In the genomic region with DNA sequence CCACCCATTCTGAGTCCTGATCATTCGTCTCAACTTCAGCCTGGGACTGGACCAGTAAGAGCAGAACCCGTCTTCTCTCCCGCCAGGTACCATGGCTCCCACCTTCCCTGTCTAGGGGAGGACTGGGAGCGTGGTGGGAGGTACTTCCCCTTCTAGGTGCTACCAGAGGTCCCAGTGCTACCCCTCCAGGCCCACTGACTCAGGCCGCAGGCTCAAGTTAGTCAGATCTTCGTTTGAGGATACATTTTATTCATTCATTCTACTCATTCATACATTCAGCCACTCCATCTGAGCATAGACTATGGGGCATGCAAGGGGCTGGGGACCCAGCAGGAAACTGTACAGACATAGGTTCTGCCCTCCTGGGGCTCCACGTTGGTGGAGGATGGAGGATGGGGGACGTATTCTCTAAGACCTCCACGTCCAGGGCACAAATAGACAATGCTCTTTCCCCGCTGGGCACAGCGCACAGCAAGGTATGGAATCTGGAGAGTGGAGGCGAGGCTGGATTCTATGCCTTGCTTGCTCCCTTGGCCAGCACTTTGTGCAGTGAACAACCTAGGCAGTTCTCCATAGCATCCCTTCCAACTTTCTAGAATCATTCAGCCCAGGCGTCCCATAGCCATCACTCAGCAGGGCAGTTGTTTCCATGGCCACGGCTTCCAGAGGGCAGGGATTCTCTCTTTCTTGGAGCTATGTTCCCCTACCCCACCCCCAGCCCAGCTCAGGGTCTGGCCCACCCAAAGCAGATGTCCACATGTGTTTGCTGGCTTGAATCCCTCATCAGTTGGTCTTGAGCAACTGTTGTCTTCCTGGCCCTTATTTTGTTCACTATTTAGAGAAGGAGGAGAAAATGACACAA, we compare ENCODE assay signal across 9 cellular contexts. TPM values are rescaled to one million over a fixed set of nuclear protein-coding genes. Genes with fewer than 3 reads are reported as not detected.
A peak's percentile ranks its signal among the peaks of the same experiment; 100 is the strongest.
DNase-seq lines count a peak whose midpoint lies in the region; ATAC-seq and TF ChIP-seq lines count a peak whose summit lies in the region.
"Had no signal": no experiment of that assay in that cellular context is flagged by ENCODE, and none has a peak within 500 bp of the region (broad histone marks: within the 10 kb centered on the region; RNA-seq: fewer than 3 reads in every experiment).

No MANE protein-coding gene starts in this region.

- peak overlapping the region; percentile 43 for H3K27ac ChIP-seq in CD8-positive, alpha-beta memory T cell (ENCODE audit: low read depth, low read length)
- H3K27ac ChIP-seq in left ventricle myocardium inferior (replicated peaks) (peak overlapping the region; percentile 94), rectal smooth muscle tissue (ENCODE audit: low read depth, low read length) (peak overlapping the region; percentile 31)

- H3K9ac ChIP-seq in NT2/D1 (ENCODE audit: insufficient read length, low read depth): peak overlapping the region; percentile 70
- H3K9ac ChIP-seq in rectal smooth muscle tissue (ENCODE audit: low read length): no peak overlapping the region

- no peaks in the 10 kb centered on the region for H3K9me3 ChIP-seq in CD8-positive, alpha-beta memory T cell (ENCODE audit: low read length)
- H3K9me3 ChIP-seq in NT2/D1 (ENCODE audit: insufficient read depth, low read length) (no peaks in the 10 kb centered on the region), left ventricle myocardium inferior (replicated peaks) (no peaks in the 10 kb centered on the region)

- peak overlapping the region in 6 of 7 donors; percentile 64 to 86 (median 69) for H3K4me3 Mint-ChIP-seq in CD8-positive, alpha-beta memory T cell

- H3K27ac Mint-ChIP-seq in CD8-positive, alpha-beta memory T cell: peak overlapping the region in 1 of 8 donors; percentile 79

- no peak for ATAC-seq in HG03342 (IDR thresholded peaks at IDR 0.05; ENCODE audit: unreplicated experiment)

- H3K4me3 ChIP-seq in CD8-positive, alpha-beta memory T cell (ENCODE audit: low read length): no peak overlapping the region
- H3K4me3 ChIP-seq in NT2/D1 (ENCODE audit: insufficient read length, low read depth) (no peak overlapping the region), left ventricle myocardium inferior (peak overlapping the region; percentile 78), rectal smooth muscle tissue (ENCODE audit: low read length) (peak overlapping the region; percentile 65)

- peaks cover 44 to 67% of the 10 kb centered on the region in 2 donors for H3K27me3 Mint-ChIP-seq in CD8-positive, alpha-beta memory T cell

- TF ChIP-seq CTCF in left ventricle myocardium inferior (IDR thresholded peaks at IDR 0.05; ENCODE audit: borderline replicate concordance): no peak

- CTCF ChIA-PET in CD8-positive, alpha-beta memory T cell (lab: Charles Lee): interaction anchor here (1.6 kb wide), 1 partner anchor 189 kb away, joined by 4 read pairs; no protein-coding TSS in a partner anchor

- peaks cover 8 to 14% (median 8%) of the 10 kb centered on the region in 3 donors for H3K4me1 Mint-ChIP-seq in CD8-positive, alpha-beta memory T cell

- no peaks in the 10 kb centered on the region for H3K36me3 ChIP-seq in CD8-positive, alpha-beta memory T cell (ENCODE audit: insufficient read depth, low read length)
- no peaks in the 10 kb centered on the region for H3K36me3 ChIP-seq in NT2/D1 (ENCODE audit: insufficient read depth, insufficient read length, low read length)
- no peaks in the 10 kb centered on the region for H3K36me3 ChIP-seq in left ventricle myocardium inferior
- no peaks in the 10 kb centered on the region for H3K36me3 ChIP-seq in rectal smooth muscle tissue (ENCODE audit: control insufficient read depth, insufficient read depth, low read length)

- H3K27me3 ChIP-seq in CD8-positive, alpha-beta memory T cell (ENCODE audit: insufficient read depth, low read length, poor library complexity, severe bottlenecking): peaks cover 13% of the 10 kb centered on the region
- H3K27me3 ChIP-seq in NT2/D1 (ENCODE audit: insufficient read depth, insufficient read length) (peaks cover 23% of the 10 kb centered on the region), left ventricle myocardium inferior (ENCODE audit: low read depth) (peaks cover 10% of the 10 kb centered on the region), rectal smooth muscle tissue (ENCODE audit: control insufficient read depth, insufficient read depth, low read length) (peaks cover 9% of the 10 kb centered on the region)

- H3K36me3 Mint-ChIP-seq in CD8-positive, alpha-beta memory T cell: no peaks in the 10 kb centered on the region

- POLR2A ChIA-PET in CD8-positive, alpha-beta memory T cell (lab: Charles Lee): no interaction called here

- DNase-seq in CD8-positive, alpha-beta memory T cell: no peak
- DNase-seq in NT2/D1 (ENCODE audit: low read depth, low spot score) (no peak), left ventricle myocardium inferior (peak; percentile 64), SKM-1 (lab: John Stamatoyannopoulos, UW; ENCODE audit: unreplicated experiment) (no peak)
- DNase-seq in activated CD4-positive, CD25-positive, alpha-beta regulatory T cell (lab: John Stamatoyannopoulos, UW): no peak
- DNase-seq in effector CD8-positive, alpha-beta T cell (lab: John Stamatoyannopoulos, UW): no peak
- DNase-seq: NCI-H1092 treated with DMSO at 0.1 percent for 48 hours had no signal

- intact Hi-C loops in left ventricle myocardium inferior (cut with micrococcal nuclease): no loop called here

- no peaks in the 10 kb centered on the region for H3K9me3 Mint-ChIP-seq in CD8-positive, alpha-beta memory T cell

- no peaks in the 10 kb centered on the region for H3K4me1 ChIP-seq in CD8-positive, alpha-beta memory T cell (ENCODE audit: insufficient read depth, low read length)
- H3K4me1 ChIP-seq in NT2/D1 (ENCODE audit: insufficient read depth, insufficient read length): peaks cover 16% of the 10 kb centered on the region
- peaks cover 66% of the 10 kb centered on the region for H3K4me1 ChIP-seq in left ventricle myocardium inferior
- peaks cover 9% of the 10 kb centered on the region for H3K4me1 ChIP-seq in rectal smooth muscle tissue (ENCODE audit: control insufficient read depth, insufficient read depth, low read length)

RNA-seq across cellular contexts. Expression of gene RAB3IL1, which starts 1.1 kb away (rescaled TPM):
- under 1 TPM; 0.28 to 0.53 TPM for total RNA-seq in CD8-positive, alpha-beta memory T cell
- polyA plus RNA-seq in CD8-positive, alpha-beta memory T cell: not detected
- total RNA-seq in left ventricle myocardium inferior: 9.5 TPM

RNA-seq across cellular contexts. Expression of gene FADS3, which starts 27.1 kb away (rescaled TPM):
- total RNA-seq in CD8-positive, alpha-beta memory T cell: 1 to 10 TPM; 5.8 to 7.7 TPM
- polyA plus RNA-seq in CD8-positive, alpha-beta memory T cell: 2.6 TPM
- 65.5 TPM for total RNA-seq in left ventricle myocardium inferior

RNA-seq across cellular contexts. Expression of gene BEST1, which starts 31.7 kb away (rescaled TPM):
- total RNA-seq in CD8-positive, alpha-beta memory T cell: under 1 TPM in 1 of 2 experiments, not detected in 1; 0.09 TPM
- 1.5 TPM for polyA plus RNA-seq in CD8-positive, alpha-beta memory T cell
- 0.58 TPM for total RNA-seq in left ventricle myocardium inferior

RNA-seq across cellular contexts. Expression of gene FTH1, which starts 49.0 kb away (rescaled TPM):
- total RNA-seq in CD8-positive, alpha-beta memory T cell: 100 to 1,000 TPM; 490 to 506 TPM
- polyA plus RNA-seq in CD8-positive, alpha-beta memory T cell: 2,741 TPM
- total RNA-seq in left ventricle myocardium inferior: 2,346 TPM

Comparison
In these comparisons a context has a peak if more than half of its experiments do, and no peak if none do; other contexts are left out.
1. H3K27ac ChIP-seq: peak in every context shown above with its lines; median percentile 94 in left ventricle myocardium inferior; 43 in CD8-positive, alpha-beta memory T cell; 31 in rectal smooth muscle tissue.
2. H3K4me3 ChIP-seq: peak in left ventricle myocardium inferior (single experiment) and rectal smooth muscle tissue (single experiment); none in CD8-positive, alpha-beta memory T cell (single experiment) and NT2/D1 (single experiment).